9 cellular contexts compared by ENCODE assay signal in the genomic region with DNA sequence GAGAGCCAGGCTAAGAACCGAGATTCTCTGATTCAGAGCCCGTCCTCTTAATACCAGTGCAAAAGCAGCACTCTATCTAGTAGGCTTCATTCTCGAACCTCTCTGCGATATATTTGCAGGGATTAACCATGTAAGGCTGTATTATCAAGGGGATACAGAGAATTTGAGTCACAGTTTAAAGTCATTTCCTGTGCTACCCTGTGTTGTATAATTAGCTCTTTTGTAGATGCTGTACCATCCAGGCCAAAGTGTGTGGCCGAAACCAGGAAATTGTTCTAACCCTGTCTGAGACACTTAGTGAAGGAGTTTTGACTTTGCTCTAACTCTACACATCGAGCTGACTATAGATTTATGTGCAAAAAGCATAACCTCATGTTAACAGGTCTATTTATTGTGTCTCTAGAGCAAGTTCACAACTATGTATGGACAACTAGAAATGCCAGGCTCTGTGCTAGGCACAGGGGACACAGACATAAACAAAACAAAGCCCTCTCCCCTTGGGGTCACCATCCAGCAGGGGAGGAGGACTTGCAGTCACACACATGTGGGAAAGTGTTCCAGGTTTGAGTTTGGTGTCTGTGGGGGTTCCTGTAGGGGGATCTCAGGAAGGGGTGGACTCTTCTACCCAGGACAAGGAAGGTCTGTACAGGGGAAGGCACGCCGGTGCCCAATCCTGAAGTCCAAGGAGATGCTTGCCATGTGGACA.
DNase-seq lines count a peak whose midpoint lies in the region; ATAC-seq and TF ChIP-seq lines count a peak whose summit lies in the region.
"Had no signal": no experiment of that assay in that cellular context is flagged by ENCODE, and none has a peak within 500 bp of the region (broad histone marks: within the 10 kb centered on the region; RNA-seq: fewer than 3 reads in every experiment).

No MANE protein-coding gene starts in this region.

- in situ Hi-C loops in HAP-1 (cut with MboI; ENCODE audit: low sequenced_read_pairs), result no loop called here

- no peaks in the 10 kb centered on the region; the same call in 1 of the 2 replicates for H3K4me1 ChIP-seq in HAP-1

- no peak overlapping the region for H3K4me3 ChIP-seq in fibroblast of the aortic adventitia (ENCODE audit: low read depth, low read length)
- H3K4me3 ChIP-seq in HAP-1, result no peak overlapping the region

- peaks cover 32% of the 10 kb centered on the region for H3K36me3 Mint-ChIP-seq in T-helper 1 cell treated with Interleukin-12 subunit alpha and Interleukin-12 subunit beta and Interleukin-4 antibody, amounts not matched to agents 30 μg/mL and 1 μg/mL, for 36 hours (ENCODE audit: low read depth)
- H3K36me3 Mint-ChIP-seq in stimulated activated naive B cell treated with anti-CD40 and anti-IgM and Interleukin-4, amounts not matched to agents 10 μg/mL and 1 μg/mL and 100 μg/mL, for 72 hours, result peaks cover 18 to 57% of the 10 kb centered on the region in 2 donors

- no peaks in the 10 kb centered on the region for H3K9me3 ChIP-seq in HAP-1
- H3K9me3 ChIP-seq: neutrophil had no signal

- H3K36me3 ChIP-seq in HAP-1 (replicated peaks), result no peaks in the 10 kb centered on the region

- peak overlapping the region; percentile 38 for H3K4me3 Mint-ChIP-seq in T-helper 1 cell treated with Interleukin-12 subunit alpha and Interleukin-12 subunit beta and Interleukin-4 antibody, amounts not matched to agents 30 μg/mL and 1 μg/mL, for 36 hours
- peak overlapping the region; percentile 57 to 70 for H3K4me3 Mint-ChIP-seq in stimulated activated naive B cell treated with anti-CD40 and anti-IgM and Interleukin-4, amounts not matched to agents 10 μg/mL and 1 μg/mL and 100 μg/mL, for 72 hours

- DNase-seq in fibroblast of the aortic adventitia (ENCODE audit: low read depth) (peak; percentile 34), HAP-1 (ENCODE audit: low spot score in 2 of 2) (no peak), GOT3 (lab: John Stamatoyannopoulos, UW) (no peak)
- DNase-seq in stimulated activated naive B cell treated with anti-CD40 and anti-IgM and Interleukin-4, amounts not matched to agents 10 μg/mL and 1 μg/mL and 100 μg/mL, for 72 hours, result peak; percentile 64
- no peak for DNase-seq in central memory CD4-positive, alpha-beta T cell

- peak overlapping the region; percentile 56 for H3K27ac Mint-ChIP-seq in T-helper 1 cell treated with Interleukin-12 subunit alpha and Interleukin-12 subunit beta and Interleukin-4 antibody, amounts not matched to agents 30 μg/mL and 1 μg/mL, for 36 hours
- H3K27ac Mint-ChIP-seq in stimulated activated naive B cell treated with anti-CD40 and anti-IgM and Interleukin-4, amounts not matched to agents 10 μg/mL and 1 μg/mL and 100 μg/mL, for 72 hours, result peak overlapping the region; percentile 97

- peaks cover 3% of the 10 kb centered on the region for H3K27me3 Mint-ChIP-seq in T-helper 1 cell treated with Interleukin-12 subunit alpha and Interleukin-12 subunit beta and Interleukin-4 antibody, amounts not matched to agents 30 μg/mL and 1 μg/mL, for 36 hours (ENCODE audit: low read depth)
- no peaks in the 10 kb centered on the region for H3K27me3 Mint-ChIP-seq in stimulated activated naive B cell treated with anti-CD40 and anti-IgM and Interleukin-4, amounts not matched to agents 10 μg/mL and 1 μg/mL and 100 μg/mL, for 72 hours

- peaks cover 11% of the 10 kb centered on the region for H3K9me3 Mint-ChIP-seq in T-helper 1 cell treated with Interleukin-12 subunit alpha and Interleukin-12 subunit beta and Interleukin-4 antibody, amounts not matched to agents 30 μg/mL and 1 μg/mL, for 36 hours
- H3K9me3 Mint-ChIP-seq in stimulated activated naive B cell treated with anti-CD40 and anti-IgM and Interleukin-4, amounts not matched to agents 10 μg/mL and 1 μg/mL and 100 μg/mL, for 72 hours, result no peaks in the 10 kb centered on the region

- ATAC-seq in GM18520 (IDR thresholded peaks at IDR 0.05; ENCODE audit: unreplicated experiment) (peak; percentile 53), HG02763 (IDR thresholded peaks at IDR 0.05; ENCODE audit: unreplicated experiment) (peak; percentile 61)
- peak; percentile 74 to 76 for ATAC-seq in stimulated activated naive B cell treated with anti-CD40 and anti-IgM and Interleukin-4, amounts not matched to agents 10 μg/mL and 1 μg/mL and 100 μg/mL, for 72 hours (replicated peaks)

- H3K4me1 Mint-ChIP-seq in T-helper 1 cell treated with Interleukin-12 subunit alpha and Interleukin-12 subunit beta and Interleukin-4 antibody, amounts not matched to agents 30 μg/mL and 1 μg/mL, for 36 hours (ENCODE audit: low read depth), result peaks cover 68% of the 10 kb centered on the region
- H3K4me1 Mint-ChIP-seq in stimulated activated naive B cell treated with anti-CD40 and anti-IgM and Interleukin-4, amounts not matched to agents 10 μg/mL and 1 μg/mL and 100 μg/mL, for 72 hours, result peaks cover 58 to 84% of the 10 kb centered on the region in 2 donors

- H3K27me3 ChIP-seq in HAP-1 (ENCODE audit: low read depth), result no peaks in the 10 kb centered on the region
- H3K27me3 ChIP-seq: neutrophil had no signal

- TF ChIP-seq CTCF in fibroblast of the aortic adventitia (IDR thresholded peaks at IDR 0.05; ENCODE audit: insufficient read depth, low read length), result no peak

Comparison
In these comparisons a context has a peak if more than half of its experiments do, and no peak if none do; other contexts are left out.
1. DNase-seq: peak in fibroblast of the aortic adventitia (single experiment) and stimulated activated naive B cell treated with anti-CD40 and anti-IgM and Interleukin-4, amounts not matched to agents 10 μg/mL and 1 μg/mL and 100 μg/mL, for 72 hours (single experiment); none in HAP-1 (0 of 2), GOT3 (single experiment) and central memory CD4-positive, alpha-beta T cell (single experiment).
2. Peak in every context shown above with its lines, with median percentiles within 50 percentile points of each other: ATAC-seq.